ENCODE assay signal across 27 cellular contexts in genomic region chr13:111373486-111373885, GRCh38. TPM values are rescaled to one million over a fixed set of nuclear protein-coding genes. Genes with fewer than 3 reads are reported as not detected.
DNase-seq lines count a peak whose midpoint lies in the region; ATAC-seq and TF ChIP-seq lines count a peak whose summit lies in the region.
"Had no signal": no experiment of that assay in that cellular context is flagged by ENCODE, and none has a peak within 500 bp of the region (broad histone marks: within the 10 kb centered on the region; RNA-seq: fewer than 3 reads in every experiment).

No MANE protein-coding gene starts in this region.

- H4K20me1 ChIP-seq in BLaER1 (no peaks in the 10 kb centered on the region), GM23338 (replicated peaks; ENCODE audit: insufficient read depth) (no peaks in the 10 kb centered on the region)

- H3K27me3 ChIP-seq in BLaER1 (no peaks in the 10 kb centered on the region), GM23338 (ENCODE audit: insufficient read depth) (no peaks in the 10 kb centered on the region)
- H3K27me3 ChIP-seq: Peyer's patch had no signal

- H3K9me3 ChIP-seq in BLaER1, result peaks cover 15% of the 10 kb centered on the region
- H3K9me3 ChIP-seq: A549, HAP-1, Peyer's patch had no signal

- H3K4me2 ChIP-seq in BLaER1 (peak overlapping the region; percentile 55; the same call in 1 of the 2 replicates), GM23338 (no peak overlapping the region)
- H3K4me2 ChIP-seq: A549, KMS-11 had no signal

- H3K27ac ChIP-seq in BLaER1 (no peak overlapping the region), GM23338 (ENCODE audit: low read depth) (no peak overlapping the region)
- H3K27ac ChIP-seq: A549, HL-60, KMS-11, Peyer's patch had no signal

- peak overlapping the region; percentile 9; the same call in 1 of the 2 replicates for H3K27ac Mint-ChIP-seq in GM23338
- H3K27ac Mint-ChIP-seq in activated naive CD8-positive, alpha-beta T cell treated with anti-CD3 and anti-CD28 coated beads, Interleukin-2, amount 50 U/mL, for 24 hours, result no peak overlapping the region
- H3K27ac Mint-ChIP-seq: B cell had no signal

- no peaks in the 10 kb centered on the region for H3K9me2 ChIP-seq in GM23338 (ENCODE audit: insufficient read depth)

- no peak for DNase-seq in GM23338 (ENCODE audit: low spot score)
- peak; percentile 10 for DNase-seq in NCI-H2029 treated with DMSO at 0.1 percent for 48 hours (lab: John Stamatoyannopoulos, UW)
- no peak for DNase-seq in activated naive CD8-positive, alpha-beta T cell treated with anti-CD3 and anti-CD28 coated beads, Interleukin-2, amount 50 U/mL, for 24 hours
- DNase-seq in activated gamma-delta T cell treated with Interleukin-2 at 50 U/mL for 16 hours, result no peak
- DNase-seq in GM19240 (ENCODE audit: insufficient read length, low spot score), result no peak
- no peak for DNase-seq in HuH-7 (ENCODE audit: low spot score)
- DNase-seq: CD4-positive, CD25-positive, alpha-beta regulatory T cell; COR-L47; DMS79; MV-4-11; NCI-H1417; NCI-H1694 treated with DMSO at 0.1 percent for 48 hours; NCI-H2227 treated with DMSO at 0.1 percent for 48 hours; NCI-H510A; NCI-H774; NK-92 treated with Interleukin-12 subunit alpha and Interleukin-12 subunit beta, amount 100 ng/mL, for 24 hours; Peyer's patch had no signal

- no peaks in the 10 kb centered on the region for H3F3A ChIP-seq in GM23338 (replicated peaks; ENCODE audit: low read depth)

- no peaks in the 10 kb centered on the region for H3K36me3 ChIP-seq in BLaER1
- no peaks in the 10 kb centered on the region for H3K36me3 ChIP-seq in GM23338 (ENCODE audit: insufficient read depth)
- H3K36me3 ChIP-seq: HAP-1, Peyer's patch had no signal

- H3K4me3 Mint-ChIP-seq in GM23338, result no peak overlapping the region
- H3K4me3 Mint-ChIP-seq in activated naive CD8-positive, alpha-beta T cell treated with anti-CD3 and anti-CD28 coated beads, Interleukin-2, amount 50 U/mL, for 24 hours, result peak overlapping the region; percentile 48
- H3K4me3 Mint-ChIP-seq: B cell had no signal

- peaks cover 14% of the 10 kb centered on the region for H3K4me1 ChIP-seq in BLaER1
- no peaks in the 10 kb centered on the region for H3K4me1 ChIP-seq in GM23338 (ENCODE audit: insufficient read depth)
- H3K4me1 ChIP-seq: A549, HAP-1, Peyer's patch had no signal

- H2AFZ ChIP-seq in GM23338, result peak overlapping the region; percentile 18; the same call in 1 of the 2 replicates

- ATAC-seq in GM23338 (no peak), GM18858 (IDR thresholded peaks at IDR 0.05; ENCODE audit: unreplicated experiment) (no peak)
- no peak for ATAC-seq in activated naive CD8-positive, alpha-beta T cell treated with anti-CD3 and anti-CD28 coated beads, Interleukin-2, amount 50 U/mL, for 24 hours
- ATAC-seq: A549, SK-N-SH treated with all-trans-retinoic acid at 6 μM for 48 hours had no signal

- H3K36me3 Mint-ChIP-seq in GM23338 (ENCODE audit: low read depth), result no peaks in the 10 kb centered on the region; the same call in 2 of the 3 replicates
- H3K36me3 Mint-ChIP-seq in activated naive CD8-positive, alpha-beta T cell treated with anti-CD3 and anti-CD28 coated beads, Interleukin-2, amount 50 U/mL, for 24 hours (ENCODE audit: low read depth), result no peaks in the 10 kb centered on the region
- H3K36me3 Mint-ChIP-seq: CD4-positive, CD25-positive, alpha-beta regulatory T cell had no signal

- H3K79me2 ChIP-seq in GM23338 (replicated peaks; ENCODE audit: insufficient read depth), result no peaks in the 10 kb centered on the region

- no peak for TF ChIP-seq CTCF in GM23338 (conservative IDR thresholded peaks at IDR 0.05; ENCODE audit: low read depth in 2 of 2)

- no peak overlapping the region for H3K9ac ChIP-seq in BLaER1
- H3K9ac ChIP-seq: KMS-11 had no signal

- peaks cover 4% of the 10 kb centered on the region; the same call in 1 of the 3 replicates for H3K9me3 Mint-ChIP-seq in GM23338
- H3K9me3 Mint-ChIP-seq in activated naive CD8-positive, alpha-beta T cell treated with anti-CD3 and anti-CD28 coated beads, Interleukin-2, amount 50 U/mL, for 24 hours, result no peaks in the 10 kb centered on the region

- H3K4me1 Mint-ChIP-seq in GM23338, result peaks cover 7% of the 10 kb centered on the region; the same call in 2 of the 3 replicates
- no peaks in the 10 kb centered on the region for H3K4me1 Mint-ChIP-seq in activated naive CD8-positive, alpha-beta T cell treated with anti-CD3 and anti-CD28 coated beads, Interleukin-2, amount 50 U/mL, for 24 hours
- H3K4me1 Mint-ChIP-seq: B cell had no signal

- H3K27me3 Mint-ChIP-seq in GM23338 (ENCODE audit: insufficient read depth, low read depth, poor library complexity), result peaks cover 7% of the 10 kb centered on the region
- H3K27me3 Mint-ChIP-seq in activated naive CD8-positive, alpha-beta T cell treated with anti-CD3 and anti-CD28 coated beads, Interleukin-2, amount 50 U/mL, for 24 hours, result no peaks in the 10 kb centered on the region
- H3K27me3 Mint-ChIP-seq: CD4-positive, CD25-positive, alpha-beta regulatory T cell had no signal

- H3K4me3 ChIP-seq in BLaER1 (no peak overlapping the region), GM23338 (no peak overlapping the region)
- H3K4me3 ChIP-seq: A549, HAP-1, Peyer's patch had no signal

TF ChIP-seq in GM23338, 12 proteins besides CTCF, POLR2A, EP300 and RAD21:
- TF ChIP-seq CREB1 (CRISPR knock-in tag; IDR thresholded peaks at IDR 0.05; ENCODE audit: low read depth), result no peak
- TF ChIP-seq ETS1 (IDR thresholded peaks at IDR 0.05), result no peak
- no peak for TF ChIP-seq STAT1 (IDR thresholded peaks at IDR 0.05; ENCODE audit: unreplicated experiment)

RNA-seq across cellular contexts. Expression of gene TEX29, which starts 53.0 kb away (rescaled TPM):
- total RNA-seq in GM23338 (2014; rRNA removed; shearing (Covaris generic)), result not detected in 2 replicates
- polyA plus RNA-seq in GM23338 (2016; fragmentation: Nextera tagmentation; extraction: Ambion mirVana), result 0.31 TPM in 1 of 2 replicates, not detected in the other
- total RNA-seq: CD4-positive, CD25-positive, alpha-beta regulatory T cell; HT-29; OCI-LY7; Peyer's patch had no signal
- polyA plus RNA-seq: CD4-positive, CD25-positive, alpha-beta regulatory T cell had no signal
